ENCODE assay signal across 12 cellular contexts in the genomic region with DNA sequence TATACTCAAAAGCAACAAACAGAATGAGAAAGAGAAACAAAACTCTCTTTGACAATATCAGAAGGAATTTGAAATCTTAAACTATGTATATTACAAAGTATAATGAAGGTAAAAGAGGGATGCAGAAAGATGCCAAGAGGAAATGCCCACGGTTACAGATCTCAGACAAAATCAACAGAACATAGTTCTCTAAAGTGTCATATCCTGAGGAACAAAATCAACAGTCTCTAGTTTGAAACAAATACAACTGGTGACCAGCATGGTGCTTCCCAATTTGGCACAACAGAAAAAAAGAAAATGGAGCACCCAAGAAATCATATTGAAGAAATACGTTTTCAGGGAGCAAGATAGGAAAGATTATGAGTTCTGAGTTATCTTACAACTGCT.
A peak's percentile ranks its signal among the peaks of the same experiment; 100 is the strongest.
DNase-seq lines count a peak whose midpoint lies in the region; ATAC-seq lines count a peak whose summit lies in the region.
"Had no signal": no experiment of that assay in that cellular context is flagged by ENCODE, and none has a peak within 500 bp of the region (broad histone marks: within the 10 kb centered on the region; RNA-seq: fewer than 3 reads in every experiment).

No MANE protein-coding gene starts in this region.

- ATAC-seq in GM21723 (IDR thresholded peaks at IDR 0.05; ENCODE audit: unreplicated experiment) (peak; percentile 12), HG03469 (IDR thresholded peaks at IDR 0.05; ENCODE audit: unreplicated experiment) (peak; percentile 9), esophagus mucosa (no peak), GM21528 (IDR thresholded peaks at IDR 0.05; ENCODE audit: low FRiP score, unreplicated experiment) (no peak)
- ATAC-seq: activated naive CD8-positive, alpha-beta T cell treated with anti-CD3 and anti-CD28 coated beads, Interleukin-2, amount 50 U/mL, for 24 hours; foreskin keratinocyte had no signal

- peak; percentile 4 for DNase-seq in ELR (ENCODE audit: low read depth)
- DNase-seq in dermis microvascular lymphatic vessel endothelial cell (ENCODE audit: low read depth in 2 of 2): peak; percentile 43 to 75
- no peak for DNase-seq in cerebellar cortex (ENCODE audit: low spot score)
- DNase-seq in AG20443 (ENCODE audit: low spot score): no peak
- DNase-seq: activated CD4-positive, CD25-positive, alpha-beta regulatory T cell; activated naive CD8-positive, alpha-beta T cell treated with anti-CD3 and anti-CD28 coated beads, Interleukin-2, amount 50 U/mL, for 24 hours; stimulated activated CD8-positive, alpha-beta memory T cell treated with anti-CD3 and anti-CD28 coated beads, Interleukin-4, amount 100 ng/mL, for 48 hours had no signal

Comparison
In these comparisons a context has a peak if more than half of its experiments do, and no peak if none do; other contexts are left out.
1. DNase-seq: peak in ELR (single experiment) and dermis microvascular lymphatic vessel endothelial cell (2 of 2); none in cerebellar cortex (single experiment) and AG20443 (single experiment).
2. ATAC-seq: peak in GM21723 (single experiment) and HG03469 (single experiment); none in esophagus mucosa (single experiment) and GM21528 (single experiment).